ENCODE assay signal across 8 cellular contexts in genomic region chr20:63216041-63216848, GRCh38. TPM values are rescaled to one million over a fixed set of nuclear protein-coding genes. Genes with fewer than 3 reads are reported as not detected.
DNase-seq lines count a peak whose midpoint lies in the region; ATAC-seq and TF ChIP-seq lines count a peak whose summit lies in the region.

TSS of gene YTHDF1 (minus strand) at chr20:63216131. CDS start at chr20:63215892, 239 bp downstream.

- ATAC-seq in HG02623 (IDR thresholded peaks at IDR 0.05; ENCODE audit: unreplicated experiment) (peak; percentile 75), SK-N-SH treated with all-trans-retinoic acid at 6 μM for 48 hours (peak; percentile 91), omental fat pad (ENCODE audit: low FRiP score) (peak; percentile 95)

- peaks cover 17% of the 10 kb centered on the region for H3K36me3 Mint-ChIP-seq in activated naive CD4-positive, alpha-beta T cell treated with anti-CD3 and anti-CD28 coated beads, Interleukin-2, amount 50 U/mL, for 24 hours

- peaks cover 45% of the 10 kb centered on the region for H3K4me1 Mint-ChIP-seq in activated naive CD4-positive, alpha-beta T cell treated with anti-CD3 and anti-CD28 coated beads, Interleukin-2, amount 50 U/mL, for 24 hours

- H3K4me3 Mint-ChIP-seq in activated naive CD4-positive, alpha-beta T cell treated with anti-CD3 and anti-CD28 coated beads, Interleukin-2, amount 50 U/mL, for 24 hours = peak within 1 kb of the TSS; percentile 95

- peak within 1 kb of the TSS; percentile 92 for H3K27ac Mint-ChIP-seq in activated naive CD4-positive, alpha-beta T cell treated with anti-CD3 and anti-CD28 coated beads, Interleukin-2, amount 50 U/mL, for 24 hours

- TF ChIP-seq CTCF in GM10266 (IDR thresholded peaks at IDR 0.05; ENCODE audit: control insufficient read depth, insufficient read depth, low read depth, missing control alignments) (no peak), omental fat pad (IDR thresholded peaks at IDR 0.05) (no peak)

- no peaks in the 10 kb centered on the region for H3K27me3 Mint-ChIP-seq in activated naive CD4-positive, alpha-beta T cell treated with anti-CD3 and anti-CD28 coated beads, Interleukin-2, amount 50 U/mL, for 24 hours

- DNase-seq in GM10266 (ENCODE audit: extremely low spot score) (peak; percentile 100), NCI-H1092 treated with DMSO at 0.1 percent for 48 hours (lab: John Stamatoyannopoulos, UW) (peak; percentile 96), glomerular endothelial cell (ENCODE audit: extremely low read depth, low read depth, low spot score) (no peak), omental fat pad (ENCODE audit: low spot score) (peak; percentile 78)

- H3K27ac ChIP-seq in temporal lobe (ENCODE audit: low read depth, low read length) = peak within 1 kb of the TSS; percentile 87

- H3K9me3 Mint-ChIP-seq in activated naive CD4-positive, alpha-beta T cell treated with anti-CD3 and anti-CD28 coated beads, Interleukin-2, amount 50 U/mL, for 24 hours = no peaks in the 10 kb centered on the region

TF ChIP-seq in SK-N-SH treated with all-trans-retinoic acid at 6 μM for 48 hours, 23 proteins besides CTCF, POLR2A, EP300 and RAD21:
- TF ChIP-seq ARNTL (CRISPR knock-in tag; IDR thresholded peaks at IDR 0.05; ENCODE audit: borderline replicate concordance, low read depth) (no peak), TOX (CRISPR knock-in tag; IDR thresholded peaks at IDR 0.05; ENCODE audit: borderline replicate concordance) (no peak), BACH2 (CRISPR knock-in tag; IDR thresholded peaks at IDR 0.05; ENCODE audit: borderline replicate concordance) (no peak)

RNA-seq across cellular contexts. Expression of gene YTHDF1, which starts in this region (rescaled TPM):
- total RNA-seq in glomerular endothelial cell (27.8 and 44.0 TPM in 2 replicates), omental fat pad (10 to 100 TPM; 21.2 to 49.6 (median 25.8) TPM), temporal lobe (17.9 TPM)
